In the genomic region with DNA sequence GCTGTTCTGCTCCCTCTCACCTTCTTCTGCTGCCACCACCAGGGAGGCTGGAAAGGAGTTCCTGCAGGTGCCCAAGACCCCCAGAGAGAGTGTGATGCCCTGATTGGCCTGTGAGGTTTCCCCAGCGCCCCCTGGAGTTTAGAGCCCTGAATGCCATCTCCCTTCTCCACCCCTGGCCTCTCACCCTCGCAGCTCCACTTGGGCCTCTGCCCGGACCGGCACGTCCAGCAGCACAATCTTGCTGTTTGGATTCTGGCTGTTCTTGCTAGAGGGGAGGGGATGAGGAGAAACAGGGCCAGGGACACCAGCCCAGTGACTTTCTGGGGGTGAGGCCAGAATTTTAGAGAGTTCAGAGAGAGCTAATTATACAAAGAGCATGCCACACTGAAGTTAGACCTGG, we compare ENCODE assay signal across 1 cellular context.
TF ChIP-seq lines count a peak whose summit lies in the region.

No MANE protein-coding gene starts in this region.

TF ChIP-seq in GM23338, 12 proteins besides CTCF, POLR2A, EP300 and RAD21 (continued from another document):
- TF ChIP-seq REST (IDR thresholded peaks at IDR 0.05; ENCODE audit: unreplicated experiment), result no peak
- no peak for TF ChIP-seq NANOG (IDR thresholded peaks at IDR 0.05; ENCODE audit: borderline replicate concordance)
- TF ChIP-seq CREB1 (CRISPR knock-in tag; IDR thresholded peaks at IDR 0.05; ENCODE audit: low read depth), result no peak
- no peak for TF ChIP-seq EZH2 (IDR thresholded peaks at IDR 0.05; ENCODE audit: low read depth, unreplicated experiment)
- TF ChIP-seq ZNF114 (CRISPR knock-in tag; IDR thresholded peaks at IDR 0.05), result no peak
- TF ChIP-seq ETS1 (IDR thresholded peaks at IDR 0.05), result no peak
- no peak for TF ChIP-seq JUNB (IDR thresholded peaks at IDR 0.05; ENCODE audit: unreplicated experiment)
- TF ChIP-seq ZNF331 (CRISPR knock-in tag; IDR thresholded peaks at IDR 0.05; ENCODE audit: low read depth), result no peak
- no peak for TF ChIP-seq EZH2phosphoT487 (IDR thresholded peaks at IDR 0.05; ENCODE audit: unreplicated experiment)
